In genomic region chr6:156789081-156789943, GRCh38 we compare ENCODE assay signal across 19 cellular contexts. TPM values are rescaled to one million over a fixed set of nuclear protein-coding genes. Genes with fewer than 3 reads are reported as not detected.
A peak's percentile ranks its signal among the peaks of the same experiment; 100 is the strongest.
DNase-seq lines count a peak whose midpoint lies in the region; ATAC-seq, FAIRE-seq and TF ChIP-seq lines count a peak whose summit lies in the region.
"Had no signal": no experiment of that assay in that cellular context is flagged by ENCODE, and none has a peak within 500 bp of the region (broad histone marks: within the 10 kb centered on the region; RNA-seq: fewer than 3 reads in every experiment).

No MANE protein-coding gene starts in this region.

- intact Hi-C loops in PC-9 (cut with micrococcal nuclease; ENCODE audit: unreplicated experiment): loop anchor here (10.0 kb wide), 1 partner anchor 485 kb away; no protein-coding TSS in a partner anchor
- intact Hi-C loops in gastrocnemius medialis (cut with DNase I; ENCODE audit: low total_unique reads): loop anchor here (5.0 kb wide), 1 partner anchor 93 kb away; no protein-coding TSS in a partner anchor

- ATAC-seq in A549 (no peak), gastrocnemius medialis (no peak)
- ATAC-seq: left lung had no signal

- no peak for FAIRE-seq in A549 (lab: Jason Lieb, UNC)

- POLR2A ChIA-PET in A549 (lab: Yijun Ruan, JAX) (no interaction called here), PC-9 (lab: Charles Lee; ENCODE audit: unreplicated experiment) (no interaction called here)
- POLR2A ChIA-PET in CD8-positive, alpha-beta memory T cell (lab: Charles Lee): no interaction called here

- no peaks in the 10 kb centered on the region for H3K27me3 Mint-ChIP-seq in CD8-positive, alpha-beta memory T cell
- no peaks in the 10 kb centered on the region for H3K27me3 Mint-ChIP-seq in endodermal cell (ENCODE audit: insufficient read depth)

- peak overlapping the region in 5 of 7 donors; percentile 29 to 57 (median 37) for H3K4me3 Mint-ChIP-seq in CD8-positive, alpha-beta memory T cell
- H3K4me3 Mint-ChIP-seq in endodermal cell: no peak overlapping the region

- peaks cover 41% of the 10 kb centered on the region for H4K20me1 ChIP-seq in PC-9 (ENCODE audit: insufficient read depth)

- H3K9me3 ChIP-seq in A549 (no peaks in the 10 kb centered on the region), endodermal cell (ENCODE audit: control insufficient read depth, low read length) (no peaks in the 10 kb centered on the region), PC-9 (ENCODE audit: insufficient read depth, low read depth) (no peaks in the 10 kb centered on the region), gastrocnemius medialis (no peaks in the 10 kb centered on the region)
- H3K9me3 ChIP-seq in CD8-positive, alpha-beta memory T cell (ENCODE audit: low read length): no peaks in the 10 kb centered on the region
- H3K9me3 ChIP-seq: esophagus squamous epithelium, left lung, sigmoid colon, uterus had no signal

- H3K27me3 ChIP-seq in CD8-positive, alpha-beta memory T cell (ENCODE audit: insufficient read depth, low read length, poor library complexity, severe bottlenecking): no peaks in the 10 kb centered on the region
- no peaks in the 10 kb centered on the region for H3K27me3 ChIP-seq in endodermal cell (ENCODE audit: control insufficient read depth, insufficient read depth, low read length, poor library complexity, severe bottlenecking)
- no peaks in the 10 kb centered on the region for H3K27me3 ChIP-seq in PC-9 (ENCODE audit: insufficient read depth, low read depth)
- no peaks in the 10 kb centered on the region for H3K27me3 ChIP-seq in gastrocnemius medialis
- H3K27me3 ChIP-seq: esophagus squamous epithelium, left lung, sigmoid colon, uterus had no signal

- TF ChIP-seq CTCF in A549 (IDR thresholded peaks at IDR 0.05) (no peak), endodermal cell (conservative IDR thresholded peaks at IDR 0.05) (no peak), PC-9 (conservative IDR thresholded peaks at IDR 0.05) (no peak), gastrocnemius medialis (IDR thresholded peaks at IDR 0.05 in 4 of 5, conservative IDR thresholded peaks at IDR 0.05 in 1 of 5) (no peak)

- 82% methylated on average over 7 of the region's 7 CpGs for WGBS in A549 (ENCODE audit: missing lambda C conversion rate)
- 78 to 91% methylated on average over 4 to 7 of the region's 7 CpGs for WGBS in endodermal cell (ENCODE audit: insufficient coverage in 1 of 2, insufficient read length in 1 of 2), 2 experiments

- TF ChIP-seq POLR2A in A549 (IDR thresholded peaks at IDR 0.05; ENCODE audit: low read length) (no peak), gastrocnemius medialis (IDR thresholded peaks at IDR 0.05) (no peak)

- no TSS peak for BruUV-seq in PC-9 (replicated peaks; lab: Mats Ljungman, UMichigan)

- no peak for TF ChIP-seq EP300 in A549 (IDR thresholded peaks at IDR 0.05)

- H3F3A ChIP-seq in PC-9 (ENCODE audit: insufficient read depth, low read depth): no peaks in the 10 kb centered on the region

- no peak overlapping the region for H2AFZ ChIP-seq in PC-9
- H2AFZ ChIP-seq: parathyroid adenoma had no signal

- no peaks in the 10 kb centered on the region for H3K9me3 Mint-ChIP-seq in CD8-positive, alpha-beta memory T cell
- no peaks in the 10 kb centered on the region for H3K9me3 Mint-ChIP-seq in endodermal cell

- H3K27ac ChIP-seq in A549: no peak overlapping the region
- H3K27ac ChIP-seq in CD8-positive, alpha-beta memory T cell (ENCODE audit: low read depth, low read length): no peak overlapping the region
- H3K27ac ChIP-seq in endodermal cell (ENCODE audit: low read depth, low read length): no peak overlapping the region
- H3K27ac ChIP-seq in PC-9: no peak overlapping the region
- peak overlapping the region in 1 of 4 donors; percentile 5 for H3K27ac ChIP-seq in gastrocnemius medialis
- H3K27ac ChIP-seq: esophagus squamous epithelium, left lung, parathyroid adenoma, sigmoid colon, uterus had no signal

- CTCF ChIA-PET in A549 (lab: Yijun Ruan, JAX) (interaction anchor here (0.5 to 0.6 kb wide), 2 partner anchors 13 to 119 kb away, joined by 3 read pairs; no protein-coding TSS in a partner anchor), PC-9 (lab: Charles Lee) (no interaction called here)
- CTCF ChIA-PET in CD8-positive, alpha-beta memory T cell (lab: Charles Lee): interaction anchor here (0.9 kb wide), 1 partner anchor 9 kb away, joined by 3 read pairs; no protein-coding TSS in a partner anchor

- H3K36me3 ChIP-seq in CD8-positive, alpha-beta memory T cell (ENCODE audit: insufficient read depth, low read length): no peaks in the 10 kb centered on the region
- peaks cover 3% of the 10 kb centered on the region for H3K36me3 ChIP-seq in endodermal cell (ENCODE audit: control insufficient read depth, insufficient read depth, low read length)
- H3K36me3 ChIP-seq in PC-9 (ENCODE audit: low read depth): no peaks in the 10 kb centered on the region
- H3K36me3 ChIP-seq in gastrocnemius medialis: no peaks in the 10 kb centered on the region
- H3K36me3 ChIP-seq: left lung, sigmoid colon, uterus had no signal

- peaks cover 26% of the 10 kb centered on the region for H3K4me1 ChIP-seq in A549
- H3K4me1 ChIP-seq in CD8-positive, alpha-beta memory T cell (ENCODE audit: insufficient read depth, low read length): peaks cover 80% of the 10 kb centered on the region
- no peaks in the 10 kb centered on the region for H3K4me1 ChIP-seq in endodermal cell (ENCODE audit: control insufficient read depth, insufficient read depth, low read length)
- no peaks in the 10 kb centered on the region for H3K4me1 ChIP-seq in PC-9 (replicated peaks; ENCODE audit: insufficient read depth)
- peaks cover 83 to 91% of the 10 kb centered on the region in 2 donors for H3K4me1 ChIP-seq in gastrocnemius medialis

- DNase-seq in A549 (ENCODE audit: low read depth in 1 of 2, low spot score in 1 of 2) (no peak), NCI-H69 (lab: John Stamatoyannopoulos, UW) (peak; percentile 54), endodermal cell (peak; percentile 40), PC-9 (no peak), gastrocnemius medialis (no peak), RKO (ENCODE audit: low spot score) (no peak)
- no peak for DNase-seq in CD8-positive, alpha-beta memory T cell
- DNase-seq in activated CD4-positive, alpha-beta T cell treated with anti-CD3 and anti-CD28 coated beads, Interleukin-2, amount 50 U/mL, for 48 hours: no peak
- DNase-seq: activated effector memory CD4-positive, alpha-beta T cell treated with Interleukin-2 at 50 U/mL for 16 hours; amygdala; caudate nucleus; esophagus squamous epithelium; left lung; MV-4-11; NCI-H2029 treated with DMSO at 0.1 percent for 48 hours; sigmoid colon; T-helper 2 cell; uterus had no signal

- in situ Hi-C loops in gastrocnemius medialis (cut with MboI; ENCODE audit: low sequenced_read_pairs in 4 of 4): loop anchor here (10.0 to 25.0 kb wide), 6 partner anchors 105 to 1477 kb away; partner anchors contain the start of gene TFB1M (in 1 of the 4)

- TF ChIP-seq RAD21 in A549 (conservative IDR thresholded peaks at IDR 0.05 in 1 of 2, IDR thresholded peaks at IDR 0.05 in 1 of 2): no peak

- H3K9me2 ChIP-seq in PC-9 (ENCODE audit: insufficient read depth): no peaks in the 10 kb centered on the region

- peaks cover 91 to 98% (median 98%) of the 10 kb centered on the region in 3 donors for H3K4me1 Mint-ChIP-seq in CD8-positive, alpha-beta memory T cell
- peaks cover 50% of the 10 kb centered on the region for H3K4me1 Mint-ChIP-seq in endodermal cell

- peak overlapping the region in 4 of 8 donors; percentile 11 to 53 (median 36) for H3K27ac Mint-ChIP-seq in CD8-positive, alpha-beta memory T cell
- H3K27ac Mint-ChIP-seq in endodermal cell: peak overlapping the region; percentile 11

- peaks cover 99% of the 10 kb centered on the region for H3K79me2 ChIP-seq in PC-9 (ENCODE audit: low read depth)

- no peak overlapping the region for H3K4me3 ChIP-seq in A549
- no peak overlapping the region for H3K4me3 ChIP-seq in CD8-positive, alpha-beta memory T cell (ENCODE audit: low read length)
- H3K4me3 ChIP-seq in endodermal cell (ENCODE audit: low read length): no peak overlapping the region
- no peak overlapping the region for H3K4me3 ChIP-seq in PC-9
- H3K4me3 ChIP-seq in gastrocnemius medialis: no peak overlapping the region
- H3K4me3 ChIP-seq: esophagus squamous epithelium, left lung, sigmoid colon, uterus had no signal

- H3K36me3 Mint-ChIP-seq in CD8-positive, alpha-beta memory T cell: peaks cover 0 to 16% (median 10%) of the 10 kb centered on the region in 3 donors
- H3K36me3 Mint-ChIP-seq in endodermal cell (ENCODE audit: low read depth): peaks cover 7% of the 10 kb centered on the region

- H3K4me2 ChIP-seq in A549 (no peak overlapping the region), PC-9 (no peak overlapping the region)

- H3K9ac ChIP-seq in endodermal cell (ENCODE audit: extremely low read depth, low read length, poor library complexity, severe bottlenecking): no peak overlapping the region
- H3K9ac ChIP-seq: parathyroid adenoma had no signal

TF ChIP-seq in A549, 52 proteins besides CTCF, POLR2A, EP300 and RAD21:
- TF ChIP-seq FOSB (CRISPR knock-in tag; IDR thresholded peaks at IDR 0.05): no peak
- TF ChIP-seq ZFP36 (IDR thresholded peaks at IDR 0.05; ENCODE audit: borderline replicate concordance, partially characterized antibody): peak; percentile 22
- no peak for TF ChIP-seq KDM5A (IDR thresholded peaks at IDR 0.05)

RNA-seq across cellular contexts. Expression of gene ARID1B, which starts 12.1 kb away (rescaled TPM):
- polyA plus RNA-seq in A549 (2011; rRNA removed): 16.3 and 19.2 TPM in 2 replicates
- 10.8 and 12.2 TPM in 2 replicates for polyA plus RNA-seq in A549 (2012; cell fraction: cytosol; rRNA removed)
- polyA plus RNA-seq in A549 (2012; cell fraction: nucleus; rRNA removed): 15.1 and 20.0 TPM in 2 replicates
- polyA plus RNA-seq in A549 (2017; fragmentation: RNase III; extraction: RNeasy Plus Mini Kit Qiagen cat#74134 plus additional on column Dnase treatment): 13.5 to 14.3 TPM (median 14.1 TPM) in 3 replicates
- polyA minus RNA-seq in A549 (2011; rRNA and poly(A)+ RNA removed): 93.0 and 94.2 TPM in 2 replicates
- 10 to 100 TPM; 53.0 to 57.9 TPM for total RNA-seq in CD8-positive, alpha-beta memory T cell
- 19.1 TPM for polyA plus RNA-seq in CD8-positive, alpha-beta memory T cell
- 100 to 1,000 TPM in 1 of 2 donors, 10 to 100 TPM in 1; 74.0 to 110 TPM for total RNA-seq in endodermal cell
- 44.9 TPM for polyA plus RNA-seq in endodermal cell (2013, experiment 1 of 2)
- 47.0 TPM for polyA plus RNA-seq in endodermal cell (2013, experiment 2 of 2)
- 38.8 and 42.8 TPM in 2 replicates for total RNA-seq in PC-9 (2021)
- 10 to 100 TPM; 54.9 to 75.3 (median 62.0) TPM for total RNA-seq in gastrocnemius medialis

Comparison
In these comparisons a context has a peak if more than half of its experiments do, and no peak if none do; other contexts are left out.
1. DNase-seq: peak in NCI-H69 (single experiment) and endodermal cell (single experiment); none in A549 (0 of 2), CD8-positive, alpha-beta memory T cell (0 of 5), PC-9 (0 of 2), gastrocnemius medialis (0 of 2), RKO (single experiment) and activated CD4-positive, alpha-beta T cell treated with anti-CD3 and anti-CD28 coated beads, Interleukin-2, amount 50 U/mL, for 48 hours (0 of 2).